ENCODE assay signal across 19 cellular contexts in the genomic region with DNA sequence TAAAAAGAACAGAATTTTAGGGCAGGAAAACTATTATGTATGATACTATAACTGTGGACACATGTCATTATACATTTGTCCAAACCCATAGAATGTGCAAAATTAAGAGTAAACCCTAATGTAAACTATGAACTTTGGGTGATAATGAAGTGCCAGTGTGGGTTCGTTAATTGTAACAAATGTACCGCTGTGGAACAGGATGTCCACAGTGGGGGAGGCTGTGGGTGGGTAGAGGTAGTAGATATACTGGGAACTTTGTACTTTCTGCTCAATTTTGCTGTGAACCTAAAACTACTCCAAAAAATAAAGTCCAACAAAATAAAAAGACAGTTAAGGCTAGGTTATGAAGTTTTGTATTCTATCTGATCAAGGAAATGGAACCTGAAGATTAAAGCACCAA. TPM values are rescaled to one million over a fixed set of nuclear protein-coding genes. Genes with fewer than 3 reads are reported as not detected.
A peak's percentile ranks its signal among the peaks of the same experiment; 100 is the strongest.
DNase-seq lines count a peak whose midpoint lies in the region; ATAC-seq, FAIRE-seq and TF ChIP-seq lines count a peak whose summit lies in the region.
"Had no signal": no experiment of that assay in that cellular context is flagged by ENCODE, and none has a peak within 500 bp of the region (broad histone marks: within the 10 kb centered on the region; RNA-seq: fewer than 3 reads in every experiment).

No MANE protein-coding gene starts in this region.

- no peak for DNase-seq in activated CD8-positive, alpha-beta memory T cell treated with anti-CD3 and anti-CD28 coated beads, Interleukin-2, amount 10 ng/mL, durations not matched to agents 7 days and 5 days
- DNase-seq in activated CD8-positive, alpha-beta memory T cell treated with anti-CD3 and anti-CD28 coated beads, Interleukin-2, amount 50 U/mL, for 4 hours, result no peak
- DNase-seq in DND-41, result no peak
- DNase-seq in activated naive CD8-positive, alpha-beta T cell treated with anti-CD3 and anti-CD28 coated beads for 36 hours, result no peak
- peak; percentile 40 for DNase-seq in small intestine
- DNase-seq in T-helper 2 cell treated with Interferon-gamma antibody and Interleukin-4, amounts not matched to agents 5 μg/mL and 100 μg/mL, for 36 hours (ENCODE audit: low spot score), result no peak
- DNase-seq: GF-D8, HCEC 1CT, MV-4-11, NCI-H1417 treated with DMSO at 0.1 percent for 48 hours, NCI-H2029 treated with DMSO at 0.1 percent for 48 hours, NCI-H510A, NCI-H82 had no signal

- H3K9ac ChIP-seq in DND-41 (ENCODE audit: low read depth, low read length), result no peak overlapping the region

- peaks cover 62% of the 10 kb centered on the region for H3K4me1 Mint-ChIP-seq in activated CD8-positive, alpha-beta memory T cell treated with anti-CD3 and anti-CD28 coated beads, Interleukin-2, amount 10 ng/mL, durations not matched to agents 7 days and 5 days
- H3K4me1 Mint-ChIP-seq in activated naive CD8-positive, alpha-beta T cell treated with anti-CD3 and anti-CD28 coated beads for 36 hours, result peaks cover 68% of the 10 kb centered on the region
- peaks cover 58% of the 10 kb centered on the region for H3K4me1 Mint-ChIP-seq in T-helper 2 cell treated with Interferon-gamma antibody and Interleukin-4, amounts not matched to agents 5 μg/mL and 100 μg/mL, for 36 hours (ENCODE audit: low read depth)
- H3K4me1 Mint-ChIP-seq: CD14-positive monocyte had no signal

- no peak for ATAC-seq in activated CD8-positive, alpha-beta memory T cell treated with anti-CD3 and anti-CD28 coated beads, Interleukin-2, amount 10 ng/mL, durations not matched to agents 7 days and 5 days
- ATAC-seq in DND-41 (ENCODE audit: insufficient read depth, low read depth), result no peak
- no peak for ATAC-seq in gastroesophageal sphincter
- no peak for ATAC-seq in HG03139 (IDR thresholded peaks at IDR 0.05; ENCODE audit: unreplicated experiment)

- WGBS in small intestine, 3 donors, result 48 to 72% (median 59%) methylated on average over 2 of the region's 2 CpGs
- WGBS in gastroesophageal sphincter (ENCODE audit: low coverage in 1 of 2), 2 donors, result 38 to 90% methylated on average over 2 of the region's 2 CpGs

- peaks cover 27% of the 10 kb centered on the region for H4K20me1 ChIP-seq in DND-41 (ENCODE audit: insufficient read depth, low read length)

- H3K36me3 Mint-ChIP-seq in activated CD8-positive, alpha-beta memory T cell treated with anti-CD3 and anti-CD28 coated beads, Interleukin-2, amount 10 ng/mL, durations not matched to agents 7 days and 5 days, result peaks cover 69% of the 10 kb centered on the region
- H3K36me3 Mint-ChIP-seq in activated naive CD8-positive, alpha-beta T cell treated with anti-CD3 and anti-CD28 coated beads for 36 hours, result peaks cover 54% of the 10 kb centered on the region
- H3K36me3 Mint-ChIP-seq in T-helper 2 cell treated with Interferon-gamma antibody and Interleukin-4, amounts not matched to agents 5 μg/mL and 100 μg/mL, for 36 hours (ENCODE audit: low read depth), result peaks cover 61% of the 10 kb centered on the region
- H3K36me3 Mint-ChIP-seq: CD14-positive monocyte had no signal

- peaks cover 88% of the 10 kb centered on the region for H3K79me2 ChIP-seq in DND-41 (ENCODE audit: insufficient read depth, low read length)

- no peaks in the 10 kb centered on the region for H3K27me3 Mint-ChIP-seq in activated CD8-positive, alpha-beta memory T cell treated with anti-CD3 and anti-CD28 coated beads, Interleukin-2, amount 10 ng/mL, durations not matched to agents 7 days and 5 days
- no peaks in the 10 kb centered on the region for H3K27me3 Mint-ChIP-seq in activated naive CD8-positive, alpha-beta T cell treated with anti-CD3 and anti-CD28 coated beads for 36 hours
- H3K27me3 Mint-ChIP-seq in T-helper 2 cell treated with Interferon-gamma antibody and Interleukin-4, amounts not matched to agents 5 μg/mL and 100 μg/mL, for 36 hours (ENCODE audit: low read depth), result no peaks in the 10 kb centered on the region

- H3K4me3 ChIP-seq in DND-41 (ENCODE audit: low read depth in 1 of 2, low read length in 2 of 2), result no peak overlapping the region
- H3K4me3 ChIP-seq in small intestine (ENCODE audit: low read depth in 1 of 2, low read length in 2 of 2), result no peak overlapping the region
- no peak overlapping the region for H3K4me3 ChIP-seq in gastroesophageal sphincter

- peak overlapping the region; percentile 15 for H3K27ac Mint-ChIP-seq in activated CD8-positive, alpha-beta memory T cell treated with anti-CD3 and anti-CD28 coated beads, Interleukin-2, amount 10 ng/mL, durations not matched to agents 7 days and 5 days
- H3K27ac Mint-ChIP-seq in activated naive CD8-positive, alpha-beta T cell treated with anti-CD3 and anti-CD28 coated beads for 36 hours, result peak overlapping the region; percentile 46
- no peak overlapping the region for H3K27ac Mint-ChIP-seq in T-helper 2 cell treated with Interferon-gamma antibody and Interleukin-4, amounts not matched to agents 5 μg/mL and 100 μg/mL, for 36 hours
- H3K27ac Mint-ChIP-seq: CD14-positive monocyte had no signal

- no peak for TF ChIP-seq EP300 in gastroesophageal sphincter (IDR thresholded peaks at IDR 0.05)

- no peak for TF ChIP-seq POLR2A in gastroesophageal sphincter (IDR thresholded peaks at IDR 0.05)

- H3K4me2 ChIP-seq in DND-41 (ENCODE audit: insufficient read depth, low read length), result no peak overlapping the region

- H3K9me3 ChIP-seq in DND-41 (ENCODE audit: insufficient read depth, low read length, severe bottlenecking), result no peaks in the 10 kb centered on the region
- H3K9me3 ChIP-seq in small intestine (ENCODE audit: control insufficient read depth, low read depth), result no peaks in the 10 kb centered on the region
- no peaks in the 10 kb centered on the region for H3K9me3 ChIP-seq in gastroesophageal sphincter

- CTCF ChIA-PET in activated CD8-positive, alpha-beta memory T cell treated with anti-CD3 and anti-CD28 coated beads, Interleukin-2, amount 10 ng/mL, durations not matched to agents 7 days and 5 days (lab: Charles Lee), result interaction anchor here (1.4 kb wide), 1 partner anchor 102 kb away, joined by 3 read pairs; no protein-coding TSS in a partner anchor

- no peaks in the 10 kb centered on the region for H3K9me3 Mint-ChIP-seq in activated CD8-positive, alpha-beta memory T cell treated with anti-CD3 and anti-CD28 coated beads, Interleukin-2, amount 10 ng/mL, durations not matched to agents 7 days and 5 days (ENCODE audit: low read depth)
- peaks cover 2% of the 10 kb centered on the region for H3K9me3 Mint-ChIP-seq in activated naive CD8-positive, alpha-beta T cell treated with anti-CD3 and anti-CD28 coated beads for 36 hours
- no peaks in the 10 kb centered on the region for H3K9me3 Mint-ChIP-seq in T-helper 2 cell treated with Interferon-gamma antibody and Interleukin-4, amounts not matched to agents 5 μg/mL and 100 μg/mL, for 36 hours

- TF ChIP-seq CTCF in DND-41 (IDR thresholded peaks at IDR 0.05; ENCODE audit: borderline replicate concordance, extremely low read depth, low read length, poor library complexity, severe bottlenecking) (no peak), gastroesophageal sphincter (IDR thresholded peaks at IDR 0.05) (no peak)

- FAIRE-seq in small intestine (lab: Jason Lieb, UNC), result no peak
- FAIRE-seq: RCC 7860 had no signal

- no peak overlapping the region for H3K4me3 Mint-ChIP-seq in activated CD8-positive, alpha-beta memory T cell treated with anti-CD3 and anti-CD28 coated beads, Interleukin-2, amount 10 ng/mL, durations not matched to agents 7 days and 5 days
- peak overlapping the region; percentile 8 for H3K4me3 Mint-ChIP-seq in activated naive CD8-positive, alpha-beta T cell treated with anti-CD3 and anti-CD28 coated beads for 36 hours
- H3K4me3 Mint-ChIP-seq in T-helper 2 cell treated with Interferon-gamma antibody and Interleukin-4, amounts not matched to agents 5 μg/mL and 100 μg/mL, for 36 hours, result no peak overlapping the region
- H3K4me3 Mint-ChIP-seq: CD14-positive monocyte had no signal

- H3K4me1 ChIP-seq in DND-41 (ENCODE audit: insufficient read depth, low read length) (0 out of 2 replicates have a peak, but pooled peaks cover 4% of the 10 kb centered on the region), small intestine (ENCODE audit: control insufficient read depth in 2 of 2, insufficient read depth in 1 of 2, low read depth in 1 of 2, low read length in 1 of 2) (peaks cover 0 to 1% of the 10 kb centered on the region in 2 donors), gastroesophageal sphincter (no peaks in the 10 kb centered on the region)

- no peak overlapping the region for H2AFZ ChIP-seq in DND-41 (ENCODE audit: low read depth, low read length)

- H3K27me3 ChIP-seq in DND-41 (ENCODE audit: insufficient read depth, low read length, poor library complexity), result no peaks in the 10 kb centered on the region
- no peaks in the 10 kb centered on the region for H3K27me3 ChIP-seq in small intestine (ENCODE audit: control insufficient read depth in 2 of 2, insufficient read depth in 2 of 2, low read length in 2 of 2)
- no peaks in the 10 kb centered on the region for H3K27me3 ChIP-seq in gastroesophageal sphincter

- H3K27ac ChIP-seq in DND-41 (ENCODE audit: low read length) (peak overlapping the region; percentile 32; the same call in 1 of the 2 replicates), small intestine (ENCODE audit: low read depth in 1 of 2, low read length in 1 of 2) (no peak overlapping the region), gastroesophageal sphincter (no peak overlapping the region)

- peaks cover 58% of the 10 kb centered on the region for H3K36me3 ChIP-seq in DND-41 (ENCODE audit: insufficient read depth, low read length)
- peaks cover 0 to 2% of the 10 kb centered on the region in 2 donors for H3K36me3 ChIP-seq in small intestine (ENCODE audit: control insufficient read depth in 2 of 2, insufficient read depth in 2 of 2, low read length in 2 of 2)
- H3K36me3 ChIP-seq in gastroesophageal sphincter, result no peaks in the 10 kb centered on the region

RNA-seq across cellular contexts. Expression of a gene that starts 24.8 kb away (rescaled TPM):
- 100 to 1,000 TPM; 290 to 311 TPM for total RNA-seq in activated CD8-positive, alpha-beta memory T cell treated with anti-CD3 and anti-CD28 coated beads, Interleukin-2, amount 10 ng/mL, durations not matched to agents 7 days and 5 days
- total RNA-seq in activated naive CD8-positive, alpha-beta T cell treated with anti-CD3 and anti-CD28 coated beads for 36 hours, result 10 to 100 TPM; 70.3 to 74.8 TPM
- polyA plus RNA-seq in small intestine, result 1 to 10 TPM; 1.3 to 1.9 (median 1.4) TPM
- total RNA-seq in gastroesophageal sphincter, result 1 to 10 TPM in 2 of 4 donors, under 1 TPM in 2; 0.19 to 1.2 (median 1.0) TPM
- total RNA-seq: A673, HT-29 had no signal

RNA-seq across cellular contexts. Expression of a gene that starts 28.3 kb away (rescaled TPM):
- 10 to 100 TPM; 27.2 to 90.6 TPM for total RNA-seq in activated CD8-positive, alpha-beta memory T cell treated with anti-CD3 and anti-CD28 coated beads, Interleukin-2, amount 10 ng/mL, durations not matched to agents 7 days and 5 days
- total RNA-seq in activated naive CD8-positive, alpha-beta T cell treated with anti-CD3 and anti-CD28 coated beads for 36 hours, result 100 to 1,000 TPM; 122 to 123 TPM
- under 1 TPM in 1 of 3 donors, not detected in 2; 0.04 TPM for polyA plus RNA-seq in small intestine
- under 1 TPM in 1 of 4 donors, not detected in 3; 0.20 TPM for total RNA-seq in gastroesophageal sphincter
- total RNA-seq: A673, HT-29 had no signal
- polyA plus RNA-seq: CD14-positive monocyte had no signal

Comparison
In these comparisons a context has a peak if more than half of its experiments do, and no peak if none do; other contexts are left out.
1. RNA of a gene that starts 24.8 kb away (total RNA-seq): 290 to 311 TPM in activated CD8-positive, alpha-beta memory T cell treated with anti-CD3 and anti-CD28 coated beads, Interleukin-2, amount 10 ng/mL, durations not matched to agents 7 days and 5 days and 70.3 to 74.8 TPM in activated naive CD8-positive, alpha-beta T cell treated with anti-CD3 and anti-CD28 coated beads for 36 hours; 0.19 to 1.2 TPM in gastroesophageal sphincter; every median in the first group is over 10 times any median in the second.
2. RNA of a gene that starts 28.3 kb away (total RNA-seq): 122 to 123 TPM in activated naive CD8-positive, alpha-beta T cell treated with anti-CD3 and anti-CD28 coated beads for 36 hours and 27.2 to 90.6 TPM in activated CD8-positive, alpha-beta memory T cell treated with anti-CD3 and anti-CD28 coated beads, Interleukin-2, amount 10 ng/mL, durations not matched to agents 7 days and 5 days; 0.20 TPM in gastroesophageal sphincter; every median in the first group is over 10 times any median in the second.